In genomic region chr1:99849413-99849743, GRCh38 we compare ENCODE assay signal across 8 cellular contexts. TPM values are rescaled to one million over a fixed set of nuclear protein-coding genes. Genes with fewer than 3 reads are reported as not detected.
A peak's percentile ranks its signal among the peaks of the same experiment; 100 is the strongest.
DNase-seq lines count a peak whose midpoint lies in the region; ATAC-seq and TF ChIP-seq lines count a peak whose summit lies in the region.

No MANE protein-coding gene starts in this region.

- ATAC-seq in GM18511 (IDR thresholded peaks at IDR 0.05; ENCODE audit: unreplicated experiment) (peak; percentile 15), HG02938 (IDR thresholded peaks at IDR 0.05; ENCODE audit: unreplicated experiment) (peak; percentile 4), GM18519 (IDR thresholded peaks at IDR 0.05; ENCODE audit: low FRiP score, unreplicated experiment) (no peak)
- no peak for ATAC-seq in activated CD4-positive, CD25-positive, alpha-beta regulatory T cell treated with anti-CD3 and anti-CD28 coated beads, Interleukin-2, amount 50 U/mL, for 24 hours

- H3K4me1 ChIP-seq in esophagus squamous epithelium, result peaks cover 6 to 54% (median 20%) of the 10 kb centered on the region in 3 donors
- peaks cover 14 to 27% of the 10 kb centered on the region in 2 experiments for H3K4me1 ChIP-seq in neutrophil (ENCODE audit: control insufficient read depth in 1 of 2, insufficient read depth in 1 of 2, low read depth in 1 of 2, low read length in 1 of 2)

- H3K36me3 ChIP-seq in esophagus squamous epithelium (peaks cover 0 to 11% (median 0%) of the 10 kb centered on the region in 3 donors), neutrophil (peaks cover 6% of the 10 kb centered on the region)

- intact Hi-C loops in esophagus squamous epithelium (cut with DNase I), result no loop called here

- TF ChIP-seq POLR2A in esophagus squamous epithelium (IDR thresholded peaks at IDR 0.05), result no peak

- DNase-seq in SW480 (ENCODE audit: low spot score), result peak; percentile 41
- no peak for DNase-seq in esophagus squamous epithelium (lab: John Stamatoyannopoulos, UW)
- DNase-seq in A172 (ENCODE audit: low spot score), result no peak

- H3K9me3 ChIP-seq in esophagus squamous epithelium (no peaks in the 10 kb centered on the region), neutrophil (no peaks in the 10 kb centered on the region)

- H3K27ac ChIP-seq in esophagus squamous epithelium (peak overlapping the region; percentile 88 to 95 (median 92)), neutrophil (peak overlapping the region; percentile 84)

- TF ChIP-seq CTCF in esophagus squamous epithelium (IDR thresholded peaks at IDR 0.05) (no peak), neutrophil (IDR thresholded peaks at IDR 0.05) (no peak)

- H3K4me3 ChIP-seq in esophagus squamous epithelium (peak overlapping the region; percentile 63 to 87 (median 81)), neutrophil (ENCODE audit: low read depth in 1 of 2, low read length in 1 of 2) (peak overlapping the region; percentile 69 to 73)

- H3K27me3 ChIP-seq in esophagus squamous epithelium (peaks cover 0 to 3% (median 0%) of the 10 kb centered on the region in 4 donors), neutrophil (no peaks in the 10 kb centered on the region)

- WGBS in esophagus squamous epithelium, 2 donors, result 60 to 79% methylated on average over 2 to 6 of the region's 6 CpGs

RNA-seq across cellular contexts. Expression of gene AGL, which starts 0.8 kb away (rescaled TPM):
- total RNA-seq in esophagus squamous epithelium, result 10 to 100 TPM; 12.3 to 43.5 (median 20.6) TPM
- 8.5 and 8.8 TPM in 2 replicates for total RNA-seq in A172 (2014; rRNA removed; shearing (Covaris generic))

Comparison
In these comparisons a context has a peak if more than half of its experiments do, and no peak if none do; other contexts are left out.
1. ATAC-seq: peak in GM18511 (single experiment) and HG02938 (single experiment); none in GM18519 (single experiment) and activated CD4-positive, CD25-positive, alpha-beta regulatory T cell treated with anti-CD3 and anti-CD28 coated beads, Interleukin-2, amount 50 U/mL, for 24 hours (0 of 2).